Comparison of ENCODE assay signal across 1 cellular context in genomic region chr2:112108238-112108832, GRCh38.
TF ChIP-seq lines count a peak whose summit lies in the region.

No MANE protein-coding gene starts in this region.

TF ChIP-seq in K562, 482 proteins besides CTCF, POLR2A, EP300 and RAD21 (continued from another document and continues in another):
- no peak for TF ChIP-seq USF2 (CRISPR knock-in tag; IDR thresholded peaks at IDR 0.05)
- TF ChIP-seq ZNF143 (CRISPR knock-in tag; IDR thresholded peaks at IDR 0.05): no peak
- TF ChIP-seq ZNF140 (CRISPR knock-in tag; IDR thresholded peaks at IDR 0.05): no peak
- no peak for TF ChIP-seq CREB5 (CRISPR knock-in tag; IDR thresholded peaks at IDR 0.05)
- TF ChIP-seq DMBX1 (CRISPR knock-in tag; IDR thresholded peaks at IDR 0.05; ENCODE audit: borderline replicate concordance): no peak
- no peak for TF ChIP-seq MIER1 (IDR thresholded peaks at IDR 0.05; ENCODE audit: low read depth)
- no peak for TF ChIP-seq U2AF1 (optimal IDR thresholded peaks at IDR 0.05; ENCODE audit: low read depth, low read length)
- no peak for TF ChIP-seq ZNF134 (CRISPR knock-in tag; conservative IDR thresholded peaks at IDR 0.05)
- TF ChIP-seq CGGBP1 (CRISPR knock-in tag; IDR thresholded peaks at IDR 0.05): no peak
- TF ChIP-seq ESRRB (CRISPR knock-in tag; IDR thresholded peaks at IDR 0.05; ENCODE audit: borderline replicate concordance): no peak
- TF ChIP-seq SMARCA4 (IDR thresholded peaks at IDR 0.05): peak; percentile 71
- no peak for TF ChIP-seq SMAD3 (CRISPR knock-in tag; conservative IDR thresholded peaks at IDR 0.05)
- TF ChIP-seq MEF2A (IDR thresholded peaks at IDR 0.05; ENCODE audit: control insufficient read depth, low read depth, low read length): no peak
- no peak for TF ChIP-seq MECOM (CRISPR knock-in tag; IDR thresholded peaks at IDR 0.05)
- TF ChIP-seq YBX1 (IDR thresholded peaks at IDR 0.05): no peak
- peak; percentile 84 for TF ChIP-seq NCOR1 (IDR thresholded peaks at IDR 0.05)
- no peak for TF ChIP-seq NR2F6 (CRISPR knock-in tag; IDR thresholded peaks at IDR 0.05)
- no peak for TF ChIP-seq ATF2 (CRISPR knock-in tag; IDR thresholded peaks at IDR 0.05)
- TF ChIP-seq RBFOX2 (IDR thresholded peaks at IDR 0.05; ENCODE audit: low read depth, low read length): no peak
- TF ChIP-seq ATF6 (CRISPR knock-in tag; IDR thresholded peaks at IDR 0.05): no peak
- no peak for TF ChIP-seq MAFK (IDR thresholded peaks at IDR 0.05; ENCODE audit: low read length)
- no peak for TF ChIP-seq HNRNPH1 (optimal IDR thresholded peaks at IDR 0.05; ENCODE audit: low read depth, low read length)
- TF ChIP-seq THRB (CRISPR knock-in tag; conservative IDR thresholded peaks at IDR 0.05): no peak
- TF ChIP-seq ZNF589 (CRISPR knock-in tag; IDR thresholded peaks at IDR 0.05; ENCODE audit: low read depth): no peak
- no peak for TF ChIP-seq ZNF174 (CRISPR knock-in tag; IDR thresholded peaks at IDR 0.05)
- peak; percentile 65 for TF ChIP-seq SOX6 (IDR thresholded peaks at IDR 0.05)
- no peak for TF ChIP-seq CHD2 (IDR thresholded peaks at IDR 0.05; ENCODE audit: low read depth, low read length)
- TF ChIP-seq ZNF354B (CRISPR knock-in tag; IDR thresholded peaks at IDR 0.05): no peak
- TF ChIP-seq RERE (CRISPR knock-in tag; IDR thresholded peaks at IDR 0.05; ENCODE audit: borderline replicate concordance): no peak
- no peak for TF ChIP-seq TAF15 (IDR thresholded peaks at IDR 0.05; ENCODE audit: low read depth, low read length)
- TF ChIP-seq CEBPG (CRISPR knock-in tag; IDR thresholded peaks at IDR 0.05): no peak
- TF ChIP-seq CEBPG (tag; conservative IDR thresholded peaks at IDR 0.05 in 1 of 2, IDR thresholded peaks at IDR 0.05 in 1 of 2): no peak
- TF ChIP-seq ZNF79 (CRISPR knock-in tag; IDR thresholded peaks at IDR 0.05; ENCODE audit: low read depth): no peak
- no peak for TF ChIP-seq ELK1 (CRISPR knock-in tag; IDR thresholded peaks at IDR 0.05)
- no peak for TF ChIP-seq SLC30A9 (CRISPR knock-in tag; IDR thresholded peaks at IDR 0.05)
- TF ChIP-seq TFAM (CRISPR knock-in tag; conservative IDR thresholded peaks at IDR 0.05): no peak
- no peak for TF ChIP-seq ZKSCAN8 (CRISPR knock-in tag; IDR thresholded peaks at IDR 0.05)
- no peak for TF ChIP-seq ZNF512 (tag; IDR thresholded peaks at IDR 0.05)
- no peak for TF ChIP-seq ZNF830 (CRISPR knock-in tag; IDR thresholded peaks at IDR 0.05)
- TF ChIP-seq NR2C2 (CRISPR knock-in tag; IDR thresholded peaks at IDR 0.05): no peak
- TF ChIP-seq NR2C2 (tag; IDR thresholded peaks at IDR 0.05): no peak
- TF ChIP-seq PHTF2 (CRISPR knock-in tag; IDR thresholded peaks at IDR 0.05): no peak
- no peak for TF ChIP-seq ARID3B (CRISPR knock-in tag; IDR thresholded peaks at IDR 0.05; ENCODE audit: borderline replicate concordance)
- peak; percentile 81 for TF ChIP-seq TAL1 (IDR thresholded peaks at IDR 0.05)
- no peak for TF ChIP-seq NCOA1 (IDR thresholded peaks at IDR 0.05; ENCODE audit: low read depth)
- TF ChIP-seq ZNF384 (IDR thresholded peaks at IDR 0.05; ENCODE audit: low read depth, low read length): peak; percentile 39
- TF ChIP-seq ZNF551 (CRISPR knock-in tag; IDR thresholded peaks at IDR 0.05): no peak
- no peak for TF ChIP-seq RBM15 (IDR thresholded peaks at IDR 0.05; ENCODE audit: insufficient read depth, low read length)
- no peak for TF ChIP-seq HMGN3 (IDR thresholded peaks at IDR 0.05; ENCODE audit: borderline replicate concordance, extremely low read depth, insufficient read length, low read depth, low read length)
- TF ChIP-seq XRCC5 (IDR thresholded peaks at IDR 0.05; ENCODE audit: low read depth, low read length): no peak
- no peak for TF ChIP-seq TAF7 (tag; IDR thresholded peaks at IDR 0.05)
- no peak for TF ChIP-seq POLR2AphosphoS2 (IDR thresholded peaks at IDR 0.05; ENCODE audit: low read length)
- 0 out of 2 replicates have a peak, but pooled peaks have one; percentile 22 for TF ChIP-seq MYC (IDR thresholded peaks at IDR 0.05; ENCODE audit: low read depth, low read length)
- TF ChIP-seq MYC (CRISPR knock-in tag; IDR thresholded peaks at IDR 0.05; ENCODE audit: borderline replicate concordance, low read depth): no peak
- TF ChIP-seq PRMT5 (CRISPR knock-in tag; IDR thresholded peaks at IDR 0.05): no peak
- TF ChIP-seq TCF3 (CRISPR knock-in tag; IDR thresholded peaks at IDR 0.05): peak; percentile 82
- TF ChIP-seq E2F5 (CRISPR knock-in tag; IDR thresholded peaks at IDR 0.05): no peak
